Comparison of ENCODE assay signal across 10 cellular contexts in genomic region chr4:48683784-48684666, GRCh38.
DNase-seq lines count a peak whose midpoint lies in the region; ATAC-seq, FAIRE-seq and TF ChIP-seq lines count a peak whose summit lies in the region.
"Had no signal": no experiment of that assay in that cellular context is flagged by ENCODE, and none has a peak within 500 bp of the region (broad histone marks: within the 10 kb centered on the region; RNA-seq: fewer than 3 reads in every experiment).

No MANE protein-coding gene starts in this region.

- WGBS in gastroesophageal sphincter (ENCODE audit: low coverage in 1 of 2), 2 donors = 63 to 75% methylated on average over 1 of the region's 1 CpG

- TF ChIP-seq CTCF in D721Med (IDR thresholded peaks at IDR 0.05; ENCODE audit: insufficient read depth, missing control alignments) (no peak), gastroesophageal sphincter (IDR thresholded peaks at IDR 0.05) (no peak)

- DNase-seq in D721Med (ENCODE audit: insufficient read length, low spot score) (no peak), SIG-M5 treated with dmso at 0.1 percent for 504 hours (lab: John Stamatoyannopoulos, UW; ENCODE audit: unreplicated experiment) (peak; percentile 62), inferior parietal cortex (ENCODE audit: extremely low spot score) (no peak), RCC 7860 (ENCODE audit: low spot score) (no peak), NCI-H187 treated with DMSO at 0.1 percent for 48 hours (lab: John Stamatoyannopoulos, UW) (no peak)
- DNase-seq: WERI-Rb-1 had no signal

- peaks cover 0 to 5% (median 0%) of the 10 kb centered on the region in 3 donors for H3K4me1 ChIP-seq in gastroesophageal sphincter

- no peak overlapping the region for H3K27ac ChIP-seq in gastroesophageal sphincter
- H3K27ac ChIP-seq: WERI-Rb-1 had no signal

- ATAC-seq in GM19397 (IDR thresholded peaks at IDR 0.05; ENCODE audit: unreplicated experiment) (peak; percentile 81), HG03097 (IDR thresholded peaks at IDR 0.05; ENCODE audit: low FRiP score, unreplicated experiment) (peak; percentile 84), gastroesophageal sphincter (no peak)
- ATAC-seq: left lobe of liver had no signal

- FAIRE-seq in D721Med (lab: Jason Lieb, UNC) = peak; percentile 56
- FAIRE-seq in RCC 7860 (lab: Jason Lieb, UNC) = no peak

- no peaks in the 10 kb centered on the region for H3K36me3 ChIP-seq in gastroesophageal sphincter
- H3K36me3 ChIP-seq: WERI-Rb-1 had no signal

- no peaks in the 10 kb centered on the region for H3K9me3 ChIP-seq in gastroesophageal sphincter

- TF ChIP-seq EP300 in gastroesophageal sphincter (IDR thresholded peaks at IDR 0.05) = no peak

- no peak for TF ChIP-seq POLR2A in gastroesophageal sphincter (IDR thresholded peaks at IDR 0.05)

- no peaks in the 10 kb centered on the region for H3K27me3 ChIP-seq in gastroesophageal sphincter

- no peak overlapping the region for H3K4me3 ChIP-seq in gastroesophageal sphincter
